10 cellular contexts compared by ENCODE assay signal in genomic region chr1:7885513-7886298, GRCh38. TPM values are rescaled to one million over a fixed set of nuclear protein-coding genes. Genes with fewer than 3 reads are reported as not detected.
DNase-seq lines count a peak whose midpoint lies in the region; ATAC-seq and TF ChIP-seq lines count a peak whose summit lies in the region.
"Had no signal": no experiment of that assay in that cellular context is flagged by ENCODE, and none has a peak within 500 bp of the region (broad histone marks: within the 10 kb centered on the region; RNA-seq: fewer than 3 reads in every experiment).

No MANE protein-coding gene starts in this region.

- peaks cover 0 to 6% (median 2%) of the 10 kb centered on the region in 4 donors for H3K4me1 Mint-ChIP-seq in CD4-positive, CD25-positive, alpha-beta regulatory T cell
- H3K4me1 Mint-ChIP-seq in activated T-helper 2 cell treated with anti-CD3 and anti-CD28 coated beads, Interferon-gamma antibody, Interleukin-2, Interleukin-4, amounts not matched to agents 10 μg/mL and 5 μg/mL and 100 μg/mL, durations not matched to agents 14 hours and 24 hours and 36 hours (ENCODE audit: low read depth): no peaks in the 10 kb centered on the region

- no peak overlapping the region for H3K27ac Mint-ChIP-seq in CD4-positive, CD25-positive, alpha-beta regulatory T cell
- H3K27ac Mint-ChIP-seq in activated T-helper 2 cell treated with anti-CD3 and anti-CD28 coated beads, Interferon-gamma antibody, Interleukin-2, Interleukin-4, amounts not matched to agents 10 μg/mL and 5 μg/mL and 100 μg/mL, durations not matched to agents 14 hours and 24 hours and 36 hours: no peak overlapping the region

- H3K4me1 ChIP-seq in CD4-positive, CD25-positive, alpha-beta regulatory T cell (ENCODE audit: control insufficient read depth, insufficient read depth, low read length, poor library complexity, severe bottlenecking): no peaks in the 10 kb centered on the region
- H3K4me1 ChIP-seq in lung (ENCODE audit: control insufficient read depth in 2 of 2, insufficient read depth in 2 of 2, low read length in 2 of 2): no peaks in the 10 kb centered on the region

- no peak overlapping the region for H3K4me3 Mint-ChIP-seq in CD4-positive, CD25-positive, alpha-beta regulatory T cell
- no peak overlapping the region for H3K4me3 Mint-ChIP-seq in activated T-helper 2 cell treated with anti-CD3 and anti-CD28 coated beads, Interferon-gamma antibody, Interleukin-2, Interleukin-4, amounts not matched to agents 10 μg/mL and 5 μg/mL and 100 μg/mL, durations not matched to agents 14 hours and 24 hours and 36 hours (ENCODE audit: low read depth)

- peak in 2 of 3 donors; percentile 9 to 10 for DNase-seq in CD4-positive, CD25-positive, alpha-beta regulatory T cell
- DNase-seq in activated T-helper 2 cell treated with anti-CD3 and anti-CD28 coated beads, Interferon-gamma antibody, Interleukin-2, Interleukin-4, amounts not matched to agents 10 μg/mL and 5 μg/mL and 100 μg/mL, durations not matched to agents 14 hours and 24 hours and 36 hours (ENCODE audit: low spot score): peak; percentile 13
- DNase-seq in lung (ENCODE audit: low spot score) (peak; percentile 89), C1 segment of cervical spinal cord (lab: John Stamatoyannopoulos, UW) (no peak), SHP77 treated with DMSO at 0.1 percent for 48 hours (lab: John Stamatoyannopoulos, UW) (no peak), GOT3 (lab: John Stamatoyannopoulos, UW) (no peak)

- TF ChIP-seq CTCF in lung (IDR thresholded peaks at IDR 0.05; ENCODE audit: control extremely low read depth, extremely low read depth): no peak

- WGBS in lung, 2 donors: 24 to 34% methylated on average over 19 to 25 of the region's 26 CpGs

- no peaks in the 10 kb centered on the region for H3K27me3 ChIP-seq in CD4-positive, CD25-positive, alpha-beta regulatory T cell (ENCODE audit: control insufficient read depth, insufficient read depth, low read length)
- no peaks in the 10 kb centered on the region for H3K27me3 ChIP-seq in lung (ENCODE audit: control insufficient read depth, insufficient read depth)
- H3K27me3 ChIP-seq: ovary had no signal

- H3K4me3 ChIP-seq in CD4-positive, CD25-positive, alpha-beta regulatory T cell (ENCODE audit: low read depth, low read length): no peak overlapping the region
- no peak overlapping the region for H3K4me3 ChIP-seq in lung
- H3K4me3 ChIP-seq: ovary had no signal

- TF ChIP-seq RAD21 in Ishikawa (IDR thresholded peaks at IDR 0.05; ENCODE audit: low read depth): no peak

- intact Hi-C loops in activated T-helper 2 cell treated with anti-CD3 and anti-CD28 coated beads, Interferon-gamma antibody, Interleukin-2, Interleukin-4, amounts not matched to agents 10 μg/mL and 5 μg/mL and 100 μg/mL, durations not matched to agents 14 hours and 24 hours and 36 hours (cut with micrococcal nuclease): no loop called here

- peaks cover 0 to 2% (median 0%) of the 10 kb centered on the region in 7 donors for H3K9me3 Mint-ChIP-seq in CD4-positive, CD25-positive, alpha-beta regulatory T cell
- H3K9me3 Mint-ChIP-seq in activated T-helper 2 cell treated with anti-CD3 and anti-CD28 coated beads, Interferon-gamma antibody, Interleukin-2, Interleukin-4, amounts not matched to agents 10 μg/mL and 5 μg/mL and 100 μg/mL, durations not matched to agents 14 hours and 24 hours and 36 hours: no peaks in the 10 kb centered on the region

- TF ChIP-seq EP300 in Ishikawa (IDR thresholded peaks at IDR 0.05; ENCODE audit: borderline replicate concordance): no peak

- H3K27ac ChIP-seq in CD4-positive, CD25-positive, alpha-beta regulatory T cell (ENCODE audit: insufficient read depth, low read length, poor library complexity, severe bottlenecking): no peak overlapping the region
- no peak overlapping the region for H3K27ac ChIP-seq in lung (ENCODE audit: low read depth in 1 of 2, low read length in 1 of 2)
- H3K27ac ChIP-seq: ovary had no signal

- H3K9me3 ChIP-seq in CD4-positive, CD25-positive, alpha-beta regulatory T cell (ENCODE audit: control insufficient read depth in 2 of 2, low read length in 2 of 2): no peaks in the 10 kb centered on the region
- no peaks in the 10 kb centered on the region for H3K9me3 ChIP-seq in lung (ENCODE audit: control insufficient read depth in 2 of 2, insufficient read depth in 1 of 2, low read length in 1 of 2)
- H3K9me3 ChIP-seq: ovary had no signal

- ATAC-seq in CD4-positive, CD25-positive, alpha-beta regulatory T cell (ENCODE audit: low read depth in 2 of 2): no peak
- peak; percentile 63 for ATAC-seq in lung (ENCODE audit: insufficient read depth, low FRiP score)
- ATAC-seq in HG02763 (IDR thresholded peaks at IDR 0.05; ENCODE audit: unreplicated experiment): no peak

- H3K36me3 Mint-ChIP-seq in CD4-positive, CD25-positive, alpha-beta regulatory T cell: no peaks in the 10 kb centered on the region
- no peaks in the 10 kb centered on the region for H3K36me3 Mint-ChIP-seq in activated T-helper 2 cell treated with anti-CD3 and anti-CD28 coated beads, Interferon-gamma antibody, Interleukin-2, Interleukin-4, amounts not matched to agents 10 μg/mL and 5 μg/mL and 100 μg/mL, durations not matched to agents 14 hours and 24 hours and 36 hours (ENCODE audit: low read depth)

- peaks cover 4% of the 10 kb centered on the region for H3K27me3 Mint-ChIP-seq in CD4-positive, CD25-positive, alpha-beta regulatory T cell
- peaks cover 20% of the 10 kb centered on the region for H3K27me3 Mint-ChIP-seq in activated T-helper 2 cell treated with anti-CD3 and anti-CD28 coated beads, Interferon-gamma antibody, Interleukin-2, Interleukin-4, amounts not matched to agents 10 μg/mL and 5 μg/mL and 100 μg/mL, durations not matched to agents 14 hours and 24 hours and 36 hours (ENCODE audit: low read depth)

- no peaks in the 10 kb centered on the region for H3K36me3 ChIP-seq in CD4-positive, CD25-positive, alpha-beta regulatory T cell (ENCODE audit: control insufficient read depth, insufficient read depth, low read length)
- H3K36me3 ChIP-seq in lung (ENCODE audit: control insufficient read depth in 2 of 2, insufficient read depth in 2 of 2, low read length in 2 of 2): no peaks in the 10 kb centered on the region
- H3K36me3 ChIP-seq: ovary had no signal

TF ChIP-seq in Ishikawa, 13 proteins besides CTCF, POLR2A, EP300 and RAD21:
- TF ChIP-seq MAX (IDR thresholded peaks at IDR 0.05) (0 out of 2 replicates have a peak, but pooled peaks have one; percentile 51), TCF12 (IDR thresholded peaks at IDR 0.05; ENCODE audit: low read depth) (no peak)

RNA-seq across cellular contexts. Expression of gene UTS2, which starts 32.8 kb away (rescaled TPM):
- total RNA-seq in CD4-positive, CD25-positive, alpha-beta regulatory T cell: 8.0 TPM
- polyA plus RNA-seq in CD4-positive, CD25-positive, alpha-beta regulatory T cell: 10 to 100 TPM; 17.7 to 63.1 (median 37.0) TPM
- not detected in 2 replicates for total RNA-seq in activated T-helper 2 cell treated with anti-CD3 and anti-CD28 coated beads, Interferon-gamma antibody, Interleukin-2, Interleukin-4, amounts not matched to agents 10 μg/mL and 5 μg/mL and 100 μg/mL, durations not matched to agents 14 hours and 24 hours and 36 hours
- total RNA-seq in lung: under 1 TPM in 1 of 2 donors, not detected in 1; 0.82 TPM
- polyA plus RNA-seq in lung: 1 to 10 TPM in 1 of 2 donors, not detected in 1; 1.8 TPM
- total RNA-seq: epithelial cell of proximal tubule, ovary had no signal

RNA-seq across cellular contexts. Expression of gene TNFRSF9, which starts 54.9 kb away (rescaled TPM):
- 30.9 TPM for total RNA-seq in CD4-positive, CD25-positive, alpha-beta regulatory T cell
- polyA plus RNA-seq in CD4-positive, CD25-positive, alpha-beta regulatory T cell: 10 to 100 TPM; 10.3 to 35.6 (median 23.0) TPM
- total RNA-seq in activated T-helper 2 cell treated with anti-CD3 and anti-CD28 coated beads, Interferon-gamma antibody, Interleukin-2, Interleukin-4, amounts not matched to agents 10 μg/mL and 5 μg/mL and 100 μg/mL, durations not matched to agents 14 hours and 24 hours and 36 hours: 112 and 115 TPM in 2 replicates
- total RNA-seq in lung: under 1 TPM; 0.64 to 0.65 TPM
- 1 to 10 TPM in 1 of 2 donors, under 1 TPM in 1; 0.45 to 2.0 TPM for polyA plus RNA-seq in lung

Comparison
In these comparisons a context has a peak if more than half of its experiments do, and no peak if none do; other contexts are left out.
1. DNase-seq: peak in CD4-positive, CD25-positive, alpha-beta regulatory T cell (2 of 3), activated T-helper 2 cell treated with anti-CD3 and anti-CD28 coated beads, Interferon-gamma antibody, Interleukin-2, Interleukin-4, amounts not matched to agents 10 μg/mL and 5 μg/mL and 100 μg/mL, durations not matched to agents 14 hours and 24 hours and 36 hours (single experiment) and lung (single experiment); none in C1 segment of cervical spinal cord (0 of 14), SHP77 treated with DMSO at 0.1 percent for 48 hours (single experiment) and GOT3 (single experiment).
2. RNA of gene TNFRSF9, which starts 54.9 kb away (total RNA-seq): 112 to 115 TPM in activated T-helper 2 cell treated with anti-CD3 and anti-CD28 coated beads, Interferon-gamma antibody, Interleukin-2, Interleukin-4, amounts not matched to agents 10 μg/mL and 5 μg/mL and 100 μg/mL, durations not matched to agents 14 hours and 24 hours and 36 hours and 30.9 TPM in CD4-positive, CD25-positive, alpha-beta regulatory T cell (single experiment); 0.64 to 0.65 TPM in lung; every median in the first group is over 10 times any median in the second.